ENCODE assay signal across 9 cellular contexts in genomic region chr3:11509175-11510000, GRCh38.
A peak's percentile ranks its signal among the peaks of the same experiment; 100 is the strongest.
DNase-seq lines count a peak whose midpoint lies in the region; ATAC-seq and TF ChIP-seq lines count a peak whose summit lies in the region.
"Had no signal": no experiment of that assay in that cellular context is flagged by ENCODE, and none has a peak within 500 bp of the region (broad histone marks: within the 10 kb centered on the region; RNA-seq: fewer than 3 reads in every experiment).

No MANE protein-coding gene starts in this region.

- no peak for TF ChIP-seq RAD21 in HCT116 (IDR thresholded peaks at IDR 0.05; ENCODE audit: low read depth)

- TF ChIP-seq CTCF in HCT116 (IDR thresholded peaks at IDR 0.05 in 2 of 3, conservative IDR thresholded peaks at IDR 0.05 in 1 of 3; ENCODE audit: borderline replicate concordance in 1 of 3, insufficient read depth in 1 of 3, low read depth in 2 of 3, low read length in 2 of 3) (no peak), Panc1 (IDR thresholded peaks at IDR 0.05) (no peak), fibroblast of the aortic adventitia (IDR thresholded peaks at IDR 0.05; ENCODE audit: insufficient read depth, low read length) (peak; percentile 37)

- no peak; the same call in 1 of the 2 replicates for ATAC-seq in HCT116
- ATAC-seq in Panc1, result peak; percentile 86
- no peak for ATAC-seq in HG03139 (IDR thresholded peaks at IDR 0.05; ENCODE audit: unreplicated experiment)
- ATAC-seq in HG03095 (IDR thresholded peaks at IDR 0.05; ENCODE audit: unreplicated experiment), result no peak

- no peaks in the 10 kb centered on the region for H3K9me2 ChIP-seq in HCT116 (ENCODE audit: insufficient read depth)

- RAD21 ChIA-PET in HCT116 (lab: Charles Lee; ENCODE audit: low non-redundant PET in 1 of 2, low total read pairs in 2 of 2, uncharacterized antibody in 2 of 2, unreplicated experiment in 2 of 2), result no interaction called here

- peak overlapping the region; percentile 56 for H3K4me2 ChIP-seq in HCT116 (ENCODE audit: low read length)

- no peak overlapping the region for H3K4me3 ChIP-seq in HCT116 (replicated peaks in 1 of 2; ENCODE audit: low read depth in 1 of 2, low read length in 2 of 2)
- H3K4me3 ChIP-seq in Panc1 (ENCODE audit: low read depth in 2 of 2, low read length in 2 of 2), result no peak overlapping the region
- no peak overlapping the region for H3K4me3 ChIP-seq in fibroblast of the aortic adventitia (ENCODE audit: low read depth, low read length)

- no peak overlapping the region; the same call in 1 of the 2 replicates for H3K27ac ChIP-seq in HCT116 (ENCODE audit: low read depth, low read length)
- H3K27ac ChIP-seq in Panc1 (ENCODE audit: low read length), result peak overlapping the region; percentile 82

- intact Hi-C loops in HCT116 (cut with micrococcal nuclease) (no loop called here), Panc1 (cut with micrococcal nuclease; ENCODE audit: unreplicated experiment) (no loop called here)

- no peaks in the 10 kb centered on the region for H3K9me3 Mint-ChIP-seq in immature natural killer cell
- H3K9me3 Mint-ChIP-seq: T-helper 1 cell treated with Interleukin-12 subunit alpha and Interleukin-12 subunit beta and Interleukin-4 antibody, amounts not matched to agents 30 μg/mL and 1 μg/mL, for 36 hours had no signal

- H3K9me3 ChIP-seq in HCT116 (ENCODE audit: control insufficient read depth in 1 of 2, insufficient read depth in 1 of 2, low read depth in 1 of 2, low read length in 2 of 2) (no peaks in the 10 kb centered on the region), Panc1 (ENCODE audit: control insufficient read depth, insufficient read depth, low read depth, low read length) (no peaks in the 10 kb centered on the region)

- H3K9ac ChIP-seq in HCT116 (ENCODE audit: low read length), result no peak overlapping the region

- H3K4me1 ChIP-seq in HCT116 (ENCODE audit: control insufficient read depth in 1 of 2, insufficient read depth in 2 of 2, low read length in 2 of 2) (peaks cover 20 to 26% of the 10 kb centered on the region in 2 experiments), Panc1 (ENCODE audit: control insufficient read depth, insufficient read depth, low read length) (peaks cover 31% of the 10 kb centered on the region)

- CTCF ChIA-PET in HCT116 (lab: Charles Lee) (no interaction called here), Panc1 (lab: Charles Lee) (no interaction called here)

- H3K4me1 Mint-ChIP-seq in immature natural killer cell, result peaks cover 6 to 8% of the 10 kb centered on the region in 2 donors

- no peaks in the 10 kb centered on the region for H3K79me2 ChIP-seq in HCT116 (ENCODE audit: insufficient read depth, low read length)

- H3K36me3 ChIP-seq in HCT116 (ENCODE audit: control insufficient read depth in 1 of 2, insufficient read depth in 2 of 2, low read length in 2 of 2) (no peaks in the 10 kb centered on the region), Panc1 (ENCODE audit: control insufficient read depth, insufficient read depth, low read length) (no peaks in the 10 kb centered on the region)

- H4K20me1 ChIP-seq in HCT116 (ENCODE audit: insufficient read depth), result no peaks in the 10 kb centered on the region

- H3K27ac Mint-ChIP-seq in immature natural killer cell, result no peak overlapping the region
- H3K27ac Mint-ChIP-seq: T-helper 1 cell treated with Interleukin-12 subunit alpha and Interleukin-12 subunit beta and Interleukin-4 antibody, amounts not matched to agents 30 μg/mL and 1 μg/mL, for 36 hours had no signal

- no peak overlapping the region for H3K4me3 Mint-ChIP-seq in immature natural killer cell
- H3K4me3 Mint-ChIP-seq: T-helper 1 cell treated with Interleukin-12 subunit alpha and Interleukin-12 subunit beta and Interleukin-4 antibody, amounts not matched to agents 30 μg/mL and 1 μg/mL, for 36 hours had no signal

- H3K36me3 Mint-ChIP-seq in immature natural killer cell, result peaks cover 0 to under 1% (median 0%) of the 10 kb centered on the region in 3 donors

- no peaks in the 10 kb centered on the region for H3K27me3 ChIP-seq in HCT116 (ENCODE audit: insufficient read depth, low read length)
- H3K27me3 ChIP-seq in Panc1 (ENCODE audit: control insufficient read depth, insufficient read depth, low read length), result no peaks in the 10 kb centered on the region

- peaks cover 0 to 2% (median 2%) of the 10 kb centered on the region in 3 donors for H3K27me3 Mint-ChIP-seq in immature natural killer cell (ENCODE audit: low read depth in 3 of 3)

- in situ Hi-C loops in Panc1 (cut with HindIII; ENCODE audit: low pct_unique_long_range_greater_than_20kb, low sequenced_read_pairs), result no loop called here

- BruUV-seq in HCT116 (replicated peaks; lab: Mats Ljungman, UMichigan) (no TSS peak), Panc1 (replicated peaks; lab: Mats Ljungman, UMichigan) (no TSS peak)

- TF ChIP-seq POLR2A in HCT116 (IDR thresholded peaks at IDR 0.05; ENCODE audit: borderline replicate concordance, extremely low read depth, insufficient read depth, insufficient read length), result no peak

- no peak overlapping the region for H2AFZ ChIP-seq in HCT116 (ENCODE audit: low read depth, low read length, poor library complexity, severe bottlenecking)

- DNase-seq in HCT116 (ENCODE audit: low read depth, low spot score), result no peak
- DNase-seq in Panc1 (ENCODE audit: low read depth, low spot score), result no peak
- peak; percentile 96 for DNase-seq in fibroblast of the aortic adventitia (ENCODE audit: low read depth)
- DNase-seq in occipital lobe (lab: John Stamatoyannopoulos, UW), result peak; percentile 45
- no peak for DNase-seq in activated CD8-positive, alpha-beta memory T cell treated with anti-CD3 and anti-CD28 coated beads, Interleukin-2, amount 50 U/mL, for 4 hours
- DNase-seq in immature natural killer cell, result no peak

- POLR2A ChIA-PET in HCT116 (lab: Charles Lee), result no interaction called here
- POLR2A ChIA-PET in Panc1 (lab: Charles Lee), result interaction anchor here (0.6 to 1.1 kb wide), 3 partner anchors 30 to 78 kb away, joined by 3 to 4 read pairs (median 3); no protein-coding TSS in a partner anchor

TF ChIP-seq in HCT116, 20 proteins besides CTCF, POLR2A, EP300 and RAD21:
- no peak for TF ChIP-seq ZNF274 (IDR thresholded peaks at IDR 0.05; ENCODE audit: low read depth, low read length)
- 0 out of 2 replicates have a peak, but pooled peaks have one; percentile 28 for TF ChIP-seq FOSL1 (IDR thresholded peaks at IDR 0.05; ENCODE audit: low read depth)
- TF ChIP-seq SP1 (IDR thresholded peaks at IDR 0.05; ENCODE audit: low read depth), result no peak; the same call in 1 of the 2 replicates
- TF ChIP-seq POLR2AphosphoS5 (IDR thresholded peaks at IDR 0.05; ENCODE audit: low read depth, low read length), result no peak
- no peak for TF ChIP-seq CBX3 (IDR thresholded peaks at IDR 0.05; ENCODE audit: low read depth)
- TF ChIP-seq EGR1 (IDR thresholded peaks at IDR 0.05; ENCODE audit: low read depth), result no peak
- no peak for TF ChIP-seq TCF7L2 (IDR thresholded peaks at IDR 0.05; ENCODE audit: borderline replicate concordance, extremely low read depth, insufficient read depth, insufficient read length)
TF ChIP-seq in HCT116: peak in this region for 1.

Comparison
In these comparisons a context has a peak if more than half of its experiments do, and no peak if none do; other contexts are left out.
1. DNase-seq: peak in fibroblast of the aortic adventitia (single experiment) and occipital lobe (single experiment); none in HCT116 (single experiment), Panc1 (single experiment), activated CD8-positive, alpha-beta memory T cell treated with anti-CD3 and anti-CD28 coated beads, Interleukin-2, amount 50 U/mL, for 4 hours (single experiment) and immature natural killer cell (0 of 3).